15 cellular contexts compared by ENCODE assay signal in genomic region chr5:58262226-58262625, GRCh38.
"Had no signal": no experiment of that assay in that cellular context is flagged by ENCODE, and none has a peak within 500 bp of the region (broad histone marks: within the 10 kb centered on the region; RNA-seq: fewer than 3 reads in every experiment).

No MANE protein-coding gene starts in this region.

- H3K27me3 ChIP-seq: brain microvascular endothelial cell, neural progenitor cell, ovary, right lobe of liver had no signal

- H3K9me3 ChIP-seq: ovary, right lobe of liver had no signal

- H3K27ac Mint-ChIP-seq: activated CD4-positive, alpha-beta memory T cell treated with anti-CD3 and anti-CD28 coated beads, Interleukin-2, amount 10 ng/mL, durations not matched to agents 7 days and 5 days; activated CD4-positive, alpha-beta T cell treated with anti-CD3 and anti-CD28 coated beads for 36 hours; activated naive CD4-positive, alpha-beta T cell treated with anti-CD3 and anti-CD28 coated beads, Interleukin-2, amount 50 U/mL, for 72 hours; dendritic cell treated with granulocyte-macrophage colony-stimulating factor and Interleukin-4, amounts not matched to agents 40 ng/mL and 50 ng/mL, for 4 days; effector memory CD8-positive, alpha-beta T cell; naive B cell; neural progenitor cell had no signal

- H3K36me3 ChIP-seq: brain microvascular endothelial cell, neural progenitor cell, ovary, right lobe of liver had no signal

- H3K4me2 ChIP-seq: neural progenitor cell had no signal

- H3K4me3 ChIP-seq: lung, neural progenitor cell, ovary, right lobe of liver had no signal

- ATAC-seq: activated CD4-positive, alpha-beta T cell treated with anti-CD3 and anti-CD28 coated beads for 36 hours; activated naive CD4-positive, alpha-beta T cell treated with anti-CD3 and anti-CD28 coated beads, Interleukin-2, amount 50 U/mL, for 72 hours; effector memory CD8-positive, alpha-beta T cell; left colon; right lobe of liver had no signal

- H3K4me1 ChIP-seq: neural progenitor cell, right lobe of liver had no signal

- H3K4me1 Mint-ChIP-seq: activated CD4-positive, alpha-beta memory T cell treated with anti-CD3 and anti-CD28 coated beads, Interleukin-2, amount 10 ng/mL, durations not matched to agents 7 days and 5 days; activated CD4-positive, alpha-beta T cell treated with anti-CD3 and anti-CD28 coated beads for 36 hours; naive B cell had no signal

- H3K36me3 Mint-ChIP-seq: activated naive CD4-positive, alpha-beta T cell treated with anti-CD3 and anti-CD28 coated beads, Interleukin-2, amount 50 U/mL, for 72 hours; naive B cell; neural progenitor cell had no signal

- H3K27me3 Mint-ChIP-seq: dendritic cell treated with granulocyte-macrophage colony-stimulating factor and Interleukin-4, amounts not matched to agents 40 ng/mL and 50 ng/mL, for 4 days; effector memory CD8-positive, alpha-beta T cell; naive B cell had no signal

- H3K27ac ChIP-seq: brain microvascular endothelial cell, neural progenitor cell, ovary, right lobe of liver had no signal

- H3K4me3 Mint-ChIP-seq: activated CD4-positive, alpha-beta memory T cell treated with anti-CD3 and anti-CD28 coated beads, Interleukin-2, amount 10 ng/mL, durations not matched to agents 7 days and 5 days; activated CD4-positive, alpha-beta T cell treated with anti-CD3 and anti-CD28 coated beads for 36 hours; dendritic cell treated with granulocyte-macrophage colony-stimulating factor and Interleukin-4, amounts not matched to agents 40 ng/mL and 50 ng/mL, for 4 days; effector memory CD8-positive, alpha-beta T cell; naive B cell; neural progenitor cell had no signal

- H2AFZ ChIP-seq: neural progenitor cell had no signal

- H3K9ac ChIP-seq: neural progenitor cell had no signal

- DNase-seq: activated CD4-positive, alpha-beta memory T cell treated with anti-CD3 and anti-CD28 coated beads, Interleukin-2, amount 10 ng/mL, durations not matched to agents 7 days and 5 days; activated CD4-positive, alpha-beta T cell treated with anti-CD3 and anti-CD28 coated beads for 36 hours; activated effector memory CD4-positive, alpha-beta T cell treated with anti-CD3 and anti-CD28 coated beads, Interleukin-2, amount 50 U/mL, for 16 hours; activated T-cell treated with anti-CD3 and anti-CD28 coated beads, Interleukin-2, amount 50 U/mL, for 48 hours; amygdala; brain microvascular endothelial cell; effector memory CD8-positive, alpha-beta T cell; left colon; naive B cell; ovary; right lobe of liver had no signal

- H3K9me3 Mint-ChIP-seq: activated CD4-positive, alpha-beta memory T cell treated with anti-CD3 and anti-CD28 coated beads, Interleukin-2, amount 10 ng/mL, durations not matched to agents 7 days and 5 days; dendritic cell treated with granulocyte-macrophage colony-stimulating factor and Interleukin-4, amounts not matched to agents 40 ng/mL and 50 ng/mL, for 4 days; effector memory CD8-positive, alpha-beta T cell; neural progenitor cell had no signal
